ENCODE assay signal across 31 cellular contexts in genomic region chr2:171889333-171889732, GRCh38.
"Had no signal": no experiment of that assay in that cellular context is flagged by ENCODE, and none has a peak within 500 bp of the region (broad histone marks: within the 10 kb centered on the region; RNA-seq: fewer than 3 reads in every experiment).

No MANE protein-coding gene starts in this region.

- FAIRE-seq: endometrium, frontal cortex, keratinocyte, pancreas had no signal

- H3K27me3 Mint-ChIP-seq: activated B cell treated with CpG ODN at 0.5 μM for 24 hours; activated CD8-positive, alpha-beta memory T cell treated with anti-CD3 and anti-CD28 coated beads, Interleukin-2, amount 10 ng/mL, durations not matched to agents 7 days and 5 days; activated naive CD4-positive, alpha-beta T cell treated with anti-CD3 and anti-CD28 coated beads, Interleukin-2, amount 10 ng/mL, durations not matched to agents 7 days and 5 days; activated naive CD8-positive, alpha-beta T cell treated with anti-CD3 and anti-CD28 coated beads, Interleukin-2, amount 10 ng/mL, durations not matched to agents 7 days and 5 days; naive B cell; stimulated activated memory B cell treated with anti-CD40 and anti-IgM and Interleukin-4, amounts not matched to agents 10 μg/mL and 1 μg/mL and 100 μg/mL, for 72 hours; stimulated activated naive CD8-positive, alpha-beta T cell treated with anti-CD3 and anti-CD28 coated beads, Interleukin-15, amount 100 ng/mL, for 72 hours; T-cell had no signal

- H3K27ac ChIP-seq: ascending aorta, colonic mucosa, pancreas, prostate gland, sigmoid colon, upper lobe of left lung, vagina had no signal

- H3K36me3 ChIP-seq: colonic mucosa, pancreas, prostate gland, sigmoid colon, upper lobe of left lung had no signal

- H3K27me3 ChIP-seq: ascending aorta, colonic mucosa, pancreas, sigmoid colon, upper lobe of left lung, vagina had no signal

- H3K27ac Mint-ChIP-seq: activated B cell treated with CpG ODN at 0.5 μM for 24 hours; activated CD8-positive, alpha-beta memory T cell treated with anti-CD3 and anti-CD28 coated beads, Interleukin-2, amount 10 ng/mL, durations not matched to agents 7 days and 5 days; activated CD8-positive, alpha-beta T cell treated with anti-CD3 and anti-CD28 coated beads, Interleukin-2, amount 10 ng/mL, durations not matched to agents 7 days and 5 days; activated naive CD4-positive, alpha-beta T cell treated with anti-CD3 and anti-CD28 coated beads, Interleukin-2, amount 10 ng/mL, durations not matched to agents 7 days and 5 days; activated naive CD8-positive, alpha-beta T cell treated with anti-CD3 and anti-CD28 coated beads, Interleukin-2, amount 10 ng/mL, durations not matched to agents 7 days and 5 days; mesothelial cell of epicardium; nephron progenitor cell; stimulated activated memory B cell treated with anti-CD40 and anti-IgM and Interleukin-4, amounts not matched to agents 10 μg/mL and 1 μg/mL and 100 μg/mL, for 72 hours; T-cell; T-helper 2 cell treated with Interferon-gamma antibody and Interleukin-4, amounts not matched to agents 5 μg/mL and 100 μg/mL, for 36 hours had no signal

- H3K4me2 ChIP-seq: smooth muscle cell had no signal

- H3K4me3 ChIP-seq: ascending aorta, colonic mucosa, pancreas, prostate gland, sigmoid colon, smooth muscle cell, upper lobe of left lung, vagina had no signal

- H3K4me3 Mint-ChIP-seq: activated B cell treated with CpG ODN at 0.5 μM for 24 hours; activated CD8-positive, alpha-beta memory T cell treated with anti-CD3 and anti-CD28 coated beads, Interleukin-2, amount 10 ng/mL, durations not matched to agents 7 days and 5 days; activated CD8-positive, alpha-beta T cell treated with anti-CD3 and anti-CD28 coated beads, Interleukin-2, amount 10 ng/mL, durations not matched to agents 7 days and 5 days; activated naive CD4-positive, alpha-beta T cell treated with anti-CD3 and anti-CD28 coated beads, Interleukin-2, amount 10 ng/mL, durations not matched to agents 7 days and 5 days; activated naive CD8-positive, alpha-beta T cell treated with anti-CD3 and anti-CD28 coated beads, Interleukin-2, amount 10 ng/mL, durations not matched to agents 7 days and 5 days; mesothelial cell of epicardium; naive B cell; nephron progenitor cell; stimulated activated memory B cell treated with anti-CD40 and anti-IgM and Interleukin-4, amounts not matched to agents 10 μg/mL and 1 μg/mL and 100 μg/mL, for 72 hours; T-cell; T-helper 2 cell treated with Interferon-gamma antibody and Interleukin-4, amounts not matched to agents 5 μg/mL and 100 μg/mL, for 36 hours had no signal

- ATAC-seq: activated CD8-positive, alpha-beta memory T cell treated with anti-CD3 and anti-CD28 coated beads, Interleukin-2, amount 10 ng/mL, durations not matched to agents 7 days and 5 days; activated CD8-positive, alpha-beta T cell treated with anti-CD3 and anti-CD28 coated beads, Interleukin-2, amount 10 ng/mL, durations not matched to agents 7 days and 5 days; left cardiac atrium; pancreas; stimulated activated memory B cell treated with anti-CD40 and anti-IgM and Interleukin-4, amounts not matched to agents 10 μg/mL and 1 μg/mL and 100 μg/mL, for 72 hours; stimulated activated naive CD8-positive, alpha-beta T cell treated with anti-CD3 and anti-CD28 coated beads, Interleukin-15, amount 100 ng/mL, for 72 hours; T-cell had no signal

- H3K4me1 ChIP-seq: colonic mucosa, prostate gland had no signal

- DNase-seq: activated B cell treated with CpG ODN at 0.5 μM for 24 hours; activated CD8-positive, alpha-beta memory T cell treated with anti-CD3 and anti-CD28 coated beads, Interleukin-2, amount 10 ng/mL, durations not matched to agents 7 days and 5 days; activated CD8-positive, alpha-beta T cell treated with anti-CD3 and anti-CD28 coated beads, Interleukin-2, amount 10 ng/mL, durations not matched to agents 7 days and 5 days; activated effector memory CD4-positive, alpha-beta T cell treated with anti-CD3 and anti-CD28 coated beads, Interleukin-2, amount 50 U/mL, for 16 hours; activated naive CD4-positive, alpha-beta T cell treated with anti-CD3 and anti-CD28 coated beads, Interleukin-2, amount 10 ng/mL, durations not matched to agents 7 days and 5 days; activated naive CD8-positive, alpha-beta T cell treated with anti-CD3 and anti-CD28 coated beads, Interleukin-2, amount 10 ng/mL, durations not matched to agents 7 days and 5 days; colonic mucosa; effector CD8-positive, alpha-beta T cell; glutamatergic neuron; left cardiac atrium; naive B cell; nephron progenitor cell; pancreas; sigmoid colon; stimulated activated CD4-positive, alpha-beta T cell treated with anti-CD3 and anti-CD28 coated beads, Interleukin-1b, Interleukin-23, amount 100 ng/mL, for 48 hours; stimulated activated CD4-positive, alpha-beta T cell treated with anti-CD3 and anti-CD28 coated beads, Interleukin-4, amount 100 ng/mL, for 4 hours; stimulated activated CD8-positive, alpha-beta memory T cell treated with anti-CD3 and anti-CD28 coated beads, Interleukin-4, amount 100 ng/mL, for 48 hours; stimulated activated naive CD8-positive, alpha-beta T cell treated with anti-CD3 and anti-CD28 coated beads, Interleukin-15, amount 100 ng/mL, for 72 hours; substantia nigra; T-cell; upper lobe of left lung had no signal

- H3K9me3 ChIP-seq: ascending aorta, colonic mucosa, pancreas, prostate gland, sigmoid colon, upper lobe of left lung, vagina had no signal
